1 cellular context compared by ENCODE assay signal in the genomic region with DNA sequence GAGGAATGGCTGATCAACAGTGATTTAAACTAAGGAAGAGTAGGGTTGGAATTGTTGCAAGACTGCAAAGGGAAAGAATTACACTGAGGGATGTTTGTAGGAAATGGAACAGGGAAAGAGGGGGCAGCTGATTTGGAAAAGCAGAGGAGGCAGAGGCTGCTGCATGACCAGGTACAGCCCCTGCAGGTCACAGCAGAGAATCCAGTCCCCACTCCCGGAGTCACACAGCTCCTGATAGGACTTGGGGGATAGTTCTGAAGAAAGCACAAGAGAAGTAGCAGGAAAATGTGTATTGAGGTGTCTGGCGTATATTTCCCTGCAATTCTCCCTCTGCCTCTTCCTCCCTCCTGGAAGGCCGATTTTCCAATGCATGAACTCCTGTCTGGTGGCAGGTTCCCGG.
TF ChIP-seq lines count a peak whose summit lies in the region.

No MANE protein-coding gene starts in this region.

TF ChIP-seq in HepG2, 621 proteins besides CTCF, POLR2A, EP300 and RAD21 (continued from another document):
- TF ChIP-seq, protein P1, sequence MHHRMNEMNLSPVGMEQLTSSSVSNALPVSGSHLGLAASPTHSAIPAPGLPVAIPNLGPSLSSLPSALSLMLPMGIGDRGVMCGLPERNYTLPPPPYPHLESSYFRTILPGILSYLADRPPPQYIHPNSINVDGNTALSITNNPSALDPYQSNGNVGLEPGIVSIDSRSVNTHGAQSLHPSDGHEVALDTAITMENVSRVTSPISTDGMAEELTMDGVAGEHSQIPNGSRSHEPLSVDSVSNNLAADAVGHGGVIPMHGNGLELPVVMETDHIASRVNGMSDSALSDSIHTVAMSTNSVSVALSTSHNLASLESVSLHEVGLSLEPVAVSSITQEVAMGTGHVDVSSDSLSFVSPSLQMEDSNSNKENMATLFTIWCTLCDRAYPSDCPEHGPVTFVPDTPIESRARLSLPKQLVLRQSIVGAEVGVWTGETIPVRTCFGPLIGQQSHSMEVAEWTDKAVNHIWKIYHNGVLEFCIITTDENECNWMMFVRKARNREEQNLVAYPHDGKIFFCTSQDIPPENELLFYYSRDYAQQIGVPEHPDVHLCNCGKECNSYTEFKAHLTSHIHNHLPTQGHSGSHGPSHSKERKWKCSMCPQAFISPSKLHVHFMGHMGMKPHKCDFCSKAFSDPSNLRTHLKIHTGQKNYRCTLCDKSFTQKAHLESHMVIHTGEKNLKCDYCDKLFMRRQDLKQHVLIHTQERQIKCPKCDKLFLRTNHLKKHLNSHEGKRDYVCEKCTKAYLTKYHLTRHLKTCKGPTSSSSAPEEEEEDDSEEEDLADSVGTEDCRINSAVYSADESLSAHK (CRISPR knock-in tag; IDR thresholded peaks at IDR 0.05; ENCODE audit: borderline replicate concordance) = no peak
- TF ChIP-seq PPARG (CRISPR knock-in tag; conservative IDR thresholded peaks at IDR 0.05) (no peak), ZNF17 (CRISPR knock-in tag; IDR thresholded peaks at IDR 0.05) (no peak)
- TF ChIP-seq, protein P2, sequence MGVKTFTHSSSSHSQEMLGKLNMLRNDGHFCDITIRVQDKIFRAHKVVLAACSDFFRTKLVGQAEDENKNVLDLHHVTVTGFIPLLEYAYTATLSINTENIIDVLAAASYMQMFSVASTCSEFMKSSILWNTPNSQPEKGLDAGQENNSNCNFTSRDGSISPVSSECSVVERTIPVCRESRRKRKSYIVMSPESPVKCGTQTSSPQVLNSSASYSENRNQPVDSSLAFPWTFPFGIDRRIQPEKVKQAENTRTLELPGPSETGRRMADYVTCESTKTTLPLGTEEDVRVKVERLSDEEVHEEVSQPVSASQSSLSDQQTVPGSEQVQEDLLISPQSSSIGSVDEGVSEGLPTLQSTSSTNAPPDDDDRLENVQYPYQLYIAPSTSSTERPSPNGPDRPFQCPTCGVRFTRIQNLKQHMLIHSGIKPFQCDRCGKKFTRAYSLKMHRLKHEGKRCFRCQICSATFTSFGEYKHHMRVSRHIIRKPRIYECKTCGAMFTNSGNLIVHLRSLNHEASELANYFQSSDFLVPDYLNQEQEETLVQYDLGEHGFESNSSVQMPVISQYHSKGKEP (CRISPR knock-in tag; IDR thresholded peaks at IDR 0.05) = no peak
